ENCODE assay signal across 22 cellular contexts in the genomic region with DNA sequence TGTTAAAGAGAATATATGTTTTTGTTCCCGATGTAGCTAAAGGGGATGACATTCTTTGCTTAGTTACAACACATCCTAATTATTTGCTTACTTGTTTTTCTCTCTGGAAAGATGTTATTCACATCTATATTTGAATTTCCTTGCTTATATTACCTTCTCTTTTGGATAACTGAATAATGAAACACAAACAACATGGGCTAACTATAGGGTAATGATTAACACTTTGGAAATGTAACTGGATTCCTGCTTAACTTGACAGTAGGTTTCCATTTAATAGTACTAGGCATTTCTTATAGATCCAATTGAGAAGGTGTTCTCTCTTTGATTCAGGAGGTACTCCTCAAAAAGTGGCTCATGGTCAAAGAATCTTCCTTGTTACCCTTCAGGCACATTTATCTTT.
A peak's percentile ranks its signal among the peaks of the same experiment; 100 is the strongest.
DNase-seq lines count a peak whose midpoint lies in the region; ATAC-seq lines count a peak whose summit lies in the region.
"Had no signal": no experiment of that assay in that cellular context is flagged by ENCODE, and none has a peak within 500 bp of the region (broad histone marks: within the 10 kb centered on the region; RNA-seq: fewer than 3 reads in every experiment).

No MANE protein-coding gene starts in this region.

- H3K79me1 ChIP-seq in mesenchymal stem cell (replicated peaks; ENCODE audit: low read length, poor library complexity, severe bottlenecking) = peaks cover 5% of the 10 kb centered on the region

- H3K14ac ChIP-seq in mesenchymal stem cell (ENCODE audit: low read length in 2 of 2) = no peak overlapping the region

- H3K27ac ChIP-seq in mesenchymal stem cell (ENCODE audit: low read length, poor library complexity, severe bottlenecking) (peak overlapping the region; percentile 87), substantia nigra (ENCODE audit: low read depth, low read length, poor library complexity, severe bottlenecking) (no peak overlapping the region)
- H3K27ac ChIP-seq: BLaER1 had no signal

- H3K27ac Mint-ChIP-seq in activated CD8-positive, alpha-beta memory T cell treated with anti-CD3 and anti-CD28 coated beads, Interleukin-2, amount 10 ng/mL, durations not matched to agents 7 days and 5 days = peak overlapping the region; percentile 24
- H3K27ac Mint-ChIP-seq in central memory CD8-positive, alpha-beta T cell (ENCODE audit: low read depth) = peak overlapping the region; percentile 61
- H3K27ac Mint-ChIP-seq: activated T-helper 2 cell treated with anti-CD3 and anti-CD28 coated beads, Interferon-gamma antibody, Interleukin-2, Interleukin-4, amounts not matched to agents 10 μg/mL and 5 μg/mL and 100 μg/mL, durations not matched to agents 14 hours and 24 hours and 36 hours; stimulated activated naive CD8-positive, alpha-beta T cell treated with anti-CD3 and anti-CD28 coated beads, Interleukin-15, Interleukin-2, amounts not matched to agents 100 ng/mL and 50 ng/mL, for 24 hours had no signal

- no peak overlapping the region for H4K8ac ChIP-seq in mesenchymal stem cell (ENCODE audit: low read length)

- no peaks in the 10 kb centered on the region for H3K9me3 Mint-ChIP-seq in activated CD8-positive, alpha-beta memory T cell treated with anti-CD3 and anti-CD28 coated beads, Interleukin-2, amount 10 ng/mL, durations not matched to agents 7 days and 5 days (ENCODE audit: low read depth)
- no peaks in the 10 kb centered on the region for H3K9me3 Mint-ChIP-seq in central memory CD8-positive, alpha-beta T cell
- H3K9me3 Mint-ChIP-seq: activated T-helper 2 cell treated with anti-CD3 and anti-CD28 coated beads, Interferon-gamma antibody, Interleukin-2, Interleukin-4, amounts not matched to agents 10 μg/mL and 5 μg/mL and 100 μg/mL, durations not matched to agents 14 hours and 24 hours and 36 hours; stimulated activated naive CD8-positive, alpha-beta T cell treated with anti-CD3 and anti-CD28 coated beads, Interleukin-15, Interleukin-2, amounts not matched to agents 100 ng/mL and 50 ng/mL, for 24 hours had no signal

- no peaks in the 10 kb centered on the region for H3K4me1 Mint-ChIP-seq in activated CD8-positive, alpha-beta memory T cell treated with anti-CD3 and anti-CD28 coated beads, Interleukin-2, amount 10 ng/mL, durations not matched to agents 7 days and 5 days
- H3K4me1 Mint-ChIP-seq in central memory CD8-positive, alpha-beta T cell = peaks cover 32% of the 10 kb centered on the region

- H2AK5ac ChIP-seq in mesenchymal stem cell (ENCODE audit: low read length, severe bottlenecking) = no peak overlapping the region

- no peak overlapping the region for H3K4me3 ChIP-seq in mesenchymal stem cell (ENCODE audit: insufficient read depth in 1 of 2, low read depth in 1 of 2, low read length in 2 of 2)
- H3K4me3 ChIP-seq: BLaER1 had no signal

- no peak for DNase-seq in activated CD8-positive, alpha-beta memory T cell treated with anti-CD3 and anti-CD28 coated beads, Interleukin-2, amount 10 ng/mL, durations not matched to agents 7 days and 5 days
- no peak for DNase-seq in activated CD8-positive, alpha-beta memory T cell treated with anti-CD3 and anti-CD28 coated beads, Interleukin-2, amount 50 U/mL, for 48 hours
- no peak for DNase-seq in central memory CD8-positive, alpha-beta T cell (ENCODE audit: low spot score in 2 of 2)
- no peak for DNase-seq in mesenchymal stem cell
- no peak for DNase-seq in NCI-H1092 (lab: John Stamatoyannopoulos, UW)
- no peak for DNase-seq in substantia nigra (lab: John Stamatoyannopoulos, UW)
- no peak for DNase-seq in activated gamma-delta T cell (lab: John Stamatoyannopoulos, UW)
- DNase-seq: 8988T; activated CD4-positive, CD25-positive, alpha-beta regulatory T cell treated with anti-CD3 and anti-CD28 coated beads, Interleukin-2, amount 50 U/mL, for 72 hours; caudate nucleus; GF-D8; KBM-7; MV-4-11; NCI-H2029; NCI-H446 treated with DMSO at 0.1 percent for 48 hours; stimulated activated CD4-positive, alpha-beta T cell treated with anti-CD3 and anti-CD28 coated beads, Interleukin-2, amount 100 ng/mL, for 24 hours; T1000 had no signal

- peaks cover 0 to 53% of the 10 kb centered on the region in 2 experiments for H3K36me3 ChIP-seq in mesenchymal stem cell (ENCODE audit: control insufficient read depth in 1 of 2, insufficient read depth in 2 of 2, low read depth in 1 of 2, low read length in 2 of 2)

- no peak overlapping the region for H2BK5ac ChIP-seq in mesenchymal stem cell (ENCODE audit: low read depth, low read length, poor library complexity, severe bottlenecking)

- H2BK120ac ChIP-seq in mesenchymal stem cell (ENCODE audit: low read depth, low read length) = no peak overlapping the region

- H3K23ac ChIP-seq in mesenchymal stem cell (ENCODE audit: low read length in 2 of 2) = no peak overlapping the region

- no peak overlapping the region for H2AFZ ChIP-seq in mesenchymal stem cell (ENCODE audit: low read depth, low read length)

- peaks cover 21% of the 10 kb centered on the region for H3K36me3 Mint-ChIP-seq in activated CD8-positive, alpha-beta memory T cell treated with anti-CD3 and anti-CD28 coated beads, Interleukin-2, amount 10 ng/mL, durations not matched to agents 7 days and 5 days
- peaks cover 37% of the 10 kb centered on the region for H3K36me3 Mint-ChIP-seq in central memory CD8-positive, alpha-beta T cell (ENCODE audit: insufficient read depth)

- no peak overlapping the region for H3K4me3 Mint-ChIP-seq in activated CD8-positive, alpha-beta memory T cell treated with anti-CD3 and anti-CD28 coated beads, Interleukin-2, amount 10 ng/mL, durations not matched to agents 7 days and 5 days
- no peak overlapping the region for H3K4me3 Mint-ChIP-seq in central memory CD8-positive, alpha-beta T cell
- H3K4me3 Mint-ChIP-seq: stimulated activated naive CD8-positive, alpha-beta T cell treated with anti-CD3 and anti-CD28 coated beads, Interleukin-15, Interleukin-2, amounts not matched to agents 100 ng/mL and 50 ng/mL, for 24 hours had no signal

- H3K9me3 ChIP-seq in mesenchymal stem cell (ENCODE audit: control insufficient read depth, low read length) = no peaks in the 10 kb centered on the region

- H3K4me1 ChIP-seq in mesenchymal stem cell (ENCODE audit: control insufficient read depth, insufficient read depth, low read depth, low read length) = no peaks in the 10 kb centered on the region
- H3K4me1 ChIP-seq: BLaER1 had no signal

- no peak overlapping the region for H3K9ac ChIP-seq in mesenchymal stem cell (ENCODE audit: low read length)
- H3K9ac ChIP-seq: BLaER1 had no signal

- no peak overlapping the region for H2BK15ac ChIP-seq in mesenchymal stem cell (ENCODE audit: low read depth, poor library complexity, severe bottlenecking)

- H3K18ac ChIP-seq in mesenchymal stem cell (ENCODE audit: low read depth in 1 of 2, low read length in 2 of 2) = no peak overlapping the region

- no peak for ATAC-seq in activated CD8-positive, alpha-beta memory T cell treated with anti-CD3 and anti-CD28 coated beads, Interleukin-2, amount 10 ng/mL, durations not matched to agents 7 days and 5 days
- no peak for ATAC-seq in central memory CD8-positive, alpha-beta T cell (replicated peaks; ENCODE audit: extremely low read depth, poor library complexity, severe bottlenecking)
- ATAC-seq in GM21381 (IDR thresholded peaks at IDR 0.05; ENCODE audit: unreplicated experiment) = no peak
- ATAC-seq: esophagus mucosa had no signal

- no peak overlapping the region for H4K91ac ChIP-seq in mesenchymal stem cell (ENCODE audit: low read length)

- WGBS in mesenchymal stem cell = no CpG with 5 or more reads among the region's 1 CpG

- H3K27me3 Mint-ChIP-seq in activated CD8-positive, alpha-beta memory T cell treated with anti-CD3 and anti-CD28 coated beads, Interleukin-2, amount 10 ng/mL, durations not matched to agents 7 days and 5 days = no peaks in the 10 kb centered on the region
- H3K27me3 Mint-ChIP-seq in central memory CD8-positive, alpha-beta T cell = no peaks in the 10 kb centered on the region
- H3K27me3 Mint-ChIP-seq: stimulated activated naive CD8-positive, alpha-beta T cell treated with anti-CD3 and anti-CD28 coated beads, Interleukin-15, Interleukin-2, amounts not matched to agents 100 ng/mL and 50 ng/mL, for 24 hours had no signal

- CTCF ChIA-PET in activated CD8-positive, alpha-beta memory T cell treated with anti-CD3 and anti-CD28 coated beads, Interleukin-2, amount 10 ng/mL, durations not matched to agents 7 days and 5 days (lab: Charles Lee) = interaction anchor here (1.5 kb wide), 1 partner anchor 68 kb away, joined by 4 read pairs; no protein-coding TSS in a partner anchor

- H3K4me2 ChIP-seq in mesenchymal stem cell (ENCODE audit: low read length, poor library complexity, severe bottlenecking) = peak overlapping the region; percentile 70
- H3K4me2 ChIP-seq: BLaER1 had no signal

- H3K27me3 ChIP-seq in mesenchymal stem cell (ENCODE audit: control insufficient read depth in 1 of 2, insufficient read depth in 1 of 2, low read length in 2 of 2) = no peaks in the 10 kb centered on the region
- H3K27me3 ChIP-seq: BLaER1 had no signal

- H2BK12ac ChIP-seq in mesenchymal stem cell (ENCODE audit: low read length in 2 of 2) = no peak overlapping the region

- H3K4ac ChIP-seq in mesenchymal stem cell (ENCODE audit: low read depth in 1 of 2, low read length in 2 of 2) = no peak overlapping the region
